ENCODE assay signal across 8 cellular contexts in genomic region chr14:74084277-74085046, GRCh38. TPM values are rescaled to one million over a fixed set of nuclear protein-coding genes. Genes with fewer than 3 reads are reported as not detected.
DNase-seq lines count a peak whose midpoint lies in the region; ATAC-seq, FAIRE-seq and TF ChIP-seq lines count a peak whose summit lies in the region.

TSS of gene ALDH6A1 (minus strand) at chr14:74084453. CDS start at chr14:74084394, 59 bp downstream.
TSS of gene LIN52 (plus strand) at chr14:74084956. CDS start at chr14:74084975, 19 bp downstream.

- peak within 1 kb of the TSS; percentile 60 for H3K27ac ChIP-seq in CD4-positive, alpha-beta memory T cell (ENCODE audit: low read depth, low read length)
- H3K27ac ChIP-seq in HepG2 (ENCODE audit: extremely low read length, insufficient read depth, low read length), result peak within 1 kb of the TSS; percentile 95

- peak; percentile 99 to 100 (median 100) for DNase-seq in CD4-positive, alpha-beta memory T cell
- DNase-seq in NCI-H82 (lab: John Stamatoyannopoulos, UW) (peak; percentile 100), dermis blood vessel endothelial cell (peak; percentile 100), HepG2 (ENCODE audit: low spot score) (peak; percentile 100)
- peak; percentile 100 for DNase-seq in activated CD4-positive, alpha-beta T cell treated with anti-CD3 and anti-CD28 coated beads, Interleukin-2, amount 50 U/mL, for 48 hours
- DNase-seq in stimulated activated CD4-positive, alpha-beta T cell treated with anti-CD3 and anti-CD28 coated beads, Interleukin-4, amount 100 ng/mL, for 1 hour, result peak; percentile 100

- no peaks in the 10 kb centered on the region for H3K27me3 ChIP-seq in CD4-positive, alpha-beta memory T cell (ENCODE audit: insufficient read depth, low read length)
- H3K27me3 ChIP-seq in HepG2 (ENCODE audit: control insufficient read depth in 1 of 2, insufficient read depth in 2 of 2, low read length in 2 of 2), result no peaks in the 10 kb centered on the region; a peak in 1 of 5 replicates

- POLR2A ChIA-PET in CD4-positive, alpha-beta memory T cell (lab: Charles Lee; ENCODE audit: partially characterized antibody), result interaction anchor here (0.6 to 1.9 kb wide), 4 partner anchors 65 to 948 kb away, joined by 3 to 8 read pairs (median 4); partner anchors contain the start of genes BBOF1, ENTPD5, PSEN1 and RIOX1
- POLR2A ChIA-PET in HepG2 (lab: Yijun Ruan, JAX), result interaction anchor here (0.5 to 2.1 kb wide), 6 partner anchors 82 to 347 kb away, joined by 3 to 11 read pairs (median 3); partner anchors contain the start of genes COQ6, FAM161B and ZNF410

- H3K27me3 Mint-ChIP-seq in CD4-positive, alpha-beta memory T cell, result no peaks in the 10 kb centered on the region

- peak; percentile 49 for TF ChIP-seq RAD21 in HepG2 (CRISPR knock-in tag; IDR thresholded peaks at IDR 0.05)

- peak within 1 kb of the TSS; percentile 94 for H3K9ac ChIP-seq in HepG2 (ENCODE audit: insufficient read depth, low read depth, low read length)

- peak within 1 kb of the TSS; percentile 12 for H2AFZ ChIP-seq in HepG2 (ENCODE audit: low read length)

- H3K4me1 Mint-ChIP-seq in CD4-positive, alpha-beta memory T cell, result peaks cover 20 to 48% (median 33%) of the 10 kb centered on the region in 4 donors

- no peaks in the 10 kb centered on the region for H3K9me3 ChIP-seq in CD4-positive, alpha-beta memory T cell (ENCODE audit: control insufficient read depth in 1 of 2, low read length in 2 of 2)
- no peaks in the 10 kb centered on the region for H3K9me3 ChIP-seq in HepG2 (ENCODE audit: low read length)

- peak; percentile 89 to 92 for TF ChIP-seq POLR2A in HepG2 (IDR thresholded peaks at IDR 0.05; ENCODE audit: insufficient read depth in 1 of 2, low read depth in 2 of 2, low read length in 2 of 2)

- ATAC-seq in GM19438 (IDR thresholded peaks at IDR 0.05; ENCODE audit: low read depth, unreplicated experiment) (peak; percentile 94), HG03575 (IDR thresholded peaks at IDR 0.05; ENCODE audit: extremely low read depth, insufficient number of reproducible peaks, low FRiP score, unreplicated experiment) (peak; percentile 53), HepG2 (peak; percentile 97)

- no peaks in the 10 kb centered on the region for H4K20me1 ChIP-seq in HepG2 (ENCODE audit: insufficient read depth, low read length)

- intact Hi-C loops in CD4-positive, alpha-beta memory T cell (cut with micrococcal nuclease), result loop anchor here (1.0 kb wide), 4 partner anchors 65 to 594 kb away; partner anchors contain the start of genes BBOF1, COQ6, ENTPD5 and FAM161B
- intact Hi-C loops in HepG2 (cut with micrococcal nuclease; ENCODE audit: unreplicated experiment), result no loop called here

- H3K9me3 Mint-ChIP-seq in CD4-positive, alpha-beta memory T cell, result peaks cover 0 to 1% (median 0%) of the 10 kb centered on the region in 8 donors

- peak within 1 kb of the TSS; percentile 96 for H3K4me2 ChIP-seq in HepG2 (ENCODE audit: low read depth, low read length)

- peaks cover 25% of the 10 kb centered on the region for H3K4me1 ChIP-seq in CD4-positive, alpha-beta memory T cell (ENCODE audit: insufficient read depth, low read length)
- peaks cover 46% of the 10 kb centered on the region for H3K4me1 ChIP-seq in HepG2 (ENCODE audit: insufficient read depth, low read length)

- H3K4me3 ChIP-seq in CD4-positive, alpha-beta memory T cell (ENCODE audit: low read length in 2 of 2), result peak within 1 kb of the TSS; percentile 68 to 86
- H3K4me3 ChIP-seq in HepG2 (replicated peaks in 1 of 3; ENCODE audit: insufficient read depth in 1 of 3, low read depth in 2 of 3, low read length in 3 of 3), result peak within 1 kb of the TSS; percentile 95 to 100 (median 98)

- peak within 1 kb of the TSS; percentile 90 to 99 (median 96) for H3K27ac Mint-ChIP-seq in CD4-positive, alpha-beta memory T cell

- H3K79me2 ChIP-seq in HepG2 (ENCODE audit: insufficient read depth, low read length), result peaks cover 40% of the 10 kb centered on the region

- CTCF ChIA-PET in CD4-positive, alpha-beta memory T cell (lab: Charles Lee; ENCODE audit: partially characterized antibody), result no interaction called here
- CTCF ChIA-PET in HepG2 (lab: Yijun Ruan, JAX; ENCODE audit: low intra/inter-chr PET ratio, low total read pairs), result no interaction called here

- H3K36me3 ChIP-seq in CD4-positive, alpha-beta memory T cell (ENCODE audit: insufficient read depth, low read length), result no peaks in the 10 kb centered on the region
- no peaks in the 10 kb centered on the region for H3K36me3 ChIP-seq in HepG2 (replicated peaks in 1 of 2; ENCODE audit: control insufficient read depth in 1 of 2, insufficient read depth in 2 of 2, low read length in 2 of 2)

- FAIRE-seq in HepG2 (lab: Jason Lieb, UNC), result peak; percentile 86

- TF ChIP-seq CTCF in HepG2 (CRISPR knock-in tag; IDR thresholded peaks at IDR 0.05), result peak; percentile 53

- in situ Hi-C loops in HepG2 (cut with HindIII; ENCODE audit: extremely low pct_ligation_motif_present, low pct_unique_long_range_greater_than_20kb), result no loop called here

- peaks cover under 1 to 18% of the 10 kb centered on the region in 2 donors for H3K36me3 Mint-ChIP-seq in CD4-positive, alpha-beta memory T cell

- 2% methylated on average over 20 of the region's 46 CpGs for WGBS in HepG2 (ENCODE audit: low lambda C conversion rate)

- peak within 1 kb of the TSS; percentile 95 to 99 (median 98) for H3K4me3 Mint-ChIP-seq in CD4-positive, alpha-beta memory T cell

- BruUV-seq in HepG2 (replicated peaks; lab: Mats Ljungman, UMichigan), result no TSS peak

- peak in 1 of 2 experiments; percentile 3; a peak in 1 of 4 replicates for TF ChIP-seq EP300 in HepG2 (IDR thresholded peaks at IDR 0.05; ENCODE audit: low read depth in 2 of 2, low read length in 2 of 2)
- no peak for TF ChIP-seq EP300 in HepG2 (CRISPR knock-in tag; IDR thresholded peaks at IDR 0.05; ENCODE audit: borderline replicate concordance)

RNA-seq across cellular contexts. Expression of gene ALDH6A1, which starts in this region (rescaled TPM):
- total RNA-seq in CD4-positive, alpha-beta memory T cell, result 10 to 100 TPM; 21.7 to 22.5 TPM
- polyA plus RNA-seq in CD4-positive, alpha-beta memory T cell, result 10 to 100 TPM; 22.2 to 23.1 TPM
- total RNA-seq in dermis blood vessel endothelial cell (27.9 and 35.0 TPM in 2 replicates), HepG2 (2016; rRNA removed; fragmentation: Illumina TruSeq; extraction: Trizol) (49.9 and 71.6 TPM in 2 replicates)
- 2.8 and 3.1 TPM in 2 replicates for total RNA-seq in HepG2 (2016; cell fraction: cytosol; rRNA removed; fragmentation: Illumina TruSeq; extraction: Trizol; ENCODE audit: low read depth)
- total RNA-seq in HepG2 (2016; cell fraction: insoluble cytoplasmic fraction; rRNA removed; fragmentation: Illumina TruSeq; extraction: Trizol), result 48.5 and 65.6 TPM in 2 replicates
- 7.8 and 9.3 TPM in 2 replicates for total RNA-seq in HepG2 (2016; cell fraction: membrane; rRNA removed; fragmentation: Illumina TruSeq; extraction: Trizol)
- total RNA-seq in HepG2 (2016; cell fraction: nucleus; rRNA removed; fragmentation: Illumina TruSeq; extraction: Trizol), result 23.1 and 25.7 TPM in 2 replicates
- polyA plus RNA-seq in HepG2 (2011; rRNA removed), result 18.5 and 26.9 TPM in 2 replicates
- polyA plus RNA-seq in HepG2 (2011; cell fraction: cytosol; rRNA removed), result 14.8 and 16.9 TPM in 2 replicates
- 6.1 and 8.5 TPM in 2 replicates for polyA plus RNA-seq in HepG2 (2011; cell fraction: nucleus; rRNA removed)
- polyA plus RNA-seq in HepG2 (2012), result 6.4 and 21.1 TPM in 2 replicates
- polyA plus RNA-seq in HepG2 (2016; cell fraction: cytosol; fragmentation: Illumina TruSeq; extraction: Trizol; ENCODE audit: low read depth), result 1.5 and 1.9 TPM in 2 replicates
- polyA plus RNA-seq in HepG2 (2016; cell fraction: insoluble cytoplasmic fraction; fragmentation: Illumina TruSeq; extraction: Trizol; ENCODE audit: low read depth), result 41.3 and 47.7 TPM in 2 replicates
- polyA plus RNA-seq in HepG2 (2016; cell fraction: membrane; fragmentation: Illumina TruSeq; extraction: Trizol; ENCODE audit: low read depth), result 3.2 and 3.8 TPM in 2 replicates
- 18.3 and 21.1 TPM in 2 replicates for polyA plus RNA-seq in HepG2 (2016; cell fraction: nucleus; fragmentation: Illumina TruSeq; extraction: Trizol; ENCODE audit: insufficient read depth, low read depth)
- 14.9 and 55.6 TPM in 2 replicates for polyA minus RNA-seq in HepG2 (2011; rRNA and poly(A)+ RNA removed; ENCODE audit: low replicate concordance)
- 25.7 and 29.4 TPM in 2 replicates for polyA minus RNA-seq in HepG2 (2011; cell fraction: cytosol; rRNA and poly(A)+ RNA removed)
- 14.8 and 18.8 TPM in 2 replicates for polyA minus RNA-seq in HepG2 (2011; cell fraction: nucleus; rRNA and poly(A)+ RNA removed)

RNA-seq across cellular contexts. Expression of gene LIN52, which starts in this region (rescaled TPM):
- total RNA-seq in CD4-positive, alpha-beta memory T cell, result 10 to 100 TPM in 1 of 2 experiments, 1 to 10 TPM in 1; 9.4 to 11.0 TPM
- 10 to 100 TPM; 12.9 to 17.5 TPM for polyA plus RNA-seq in CD4-positive, alpha-beta memory T cell
- total RNA-seq in dermis blood vessel endothelial cell (8.5 and 9.6 TPM in 2 replicates), HepG2 (2016; rRNA removed; fragmentation: Illumina TruSeq; extraction: Trizol) (23.3 and 30.8 TPM in 2 replicates)
- 4.7 and 6.4 TPM in 2 replicates for total RNA-seq in HepG2 (2016; cell fraction: cytosol; rRNA removed; fragmentation: Illumina TruSeq; extraction: Trizol; ENCODE audit: low read depth)
- 24.3 and 31.4 TPM in 2 replicates for total RNA-seq in HepG2 (2016; cell fraction: insoluble cytoplasmic fraction; rRNA removed; fragmentation: Illumina TruSeq; extraction: Trizol)
- total RNA-seq in HepG2 (2016; cell fraction: membrane; rRNA removed; fragmentation: Illumina TruSeq; extraction: Trizol), result 15.5 and 17.5 TPM in 2 replicates
- 14.2 and 14.4 TPM in 2 replicates for total RNA-seq in HepG2 (2016; cell fraction: nucleus; rRNA removed; fragmentation: Illumina TruSeq; extraction: Trizol)
- polyA plus RNA-seq in HepG2 (2011; rRNA removed), result 8.8 and 11.4 TPM in 2 replicates
- polyA plus RNA-seq in HepG2 (2011; cell fraction: cytosol; rRNA removed), result 6.4 and 7.9 TPM in 2 replicates
- polyA plus RNA-seq in HepG2 (2011; cell fraction: nucleus; rRNA removed), result 2.7 and 3.3 TPM in 2 replicates
- polyA plus RNA-seq in HepG2 (2012), result 6.1 and 7.8 TPM in 2 replicates
- polyA plus RNA-seq in HepG2 (2016; cell fraction: cytosol; fragmentation: Illumina TruSeq; extraction: Trizol; ENCODE audit: low read depth), result 2.0 and 2.3 TPM in 2 replicates
- polyA plus RNA-seq in HepG2 (2016; cell fraction: insoluble cytoplasmic fraction; fragmentation: Illumina TruSeq; extraction: Trizol; ENCODE audit: low read depth), result 27.2 and 31.1 TPM in 2 replicates
- polyA plus RNA-seq in HepG2 (2016; cell fraction: membrane; fragmentation: Illumina TruSeq; extraction: Trizol; ENCODE audit: low read depth), result 7.5 and 8.9 TPM in 2 replicates
- 15.2 and 16.2 TPM in 2 replicates for polyA plus RNA-seq in HepG2 (2016; cell fraction: nucleus; fragmentation: Illumina TruSeq; extraction: Trizol; ENCODE audit: insufficient read depth, low read depth)
- polyA minus RNA-seq in HepG2 (2011; rRNA and poly(A)+ RNA removed; ENCODE audit: low replicate concordance), result 15.3 and 20.7 TPM in 2 replicates
- polyA minus RNA-seq in HepG2 (2011; cell fraction: cytosol; rRNA and poly(A)+ RNA removed), result 4.3 and 7.2 TPM in 2 replicates
- 8.8 and 10.3 TPM in 2 replicates for polyA minus RNA-seq in HepG2 (2011; cell fraction: nucleus; rRNA and poly(A)+ RNA removed)

Comparison
In these comparisons a context has a peak if more than half of its experiments do, and no peak if none do; other contexts are left out.
1. Peak in every context shown above with its lines: DNase-seq, ATAC-seq, H3K4me3 ChIP-seq and H3K27ac ChIP-seq.